Comparison of ENCODE assay signal across 8 cellular contexts in the genomic region with DNA sequence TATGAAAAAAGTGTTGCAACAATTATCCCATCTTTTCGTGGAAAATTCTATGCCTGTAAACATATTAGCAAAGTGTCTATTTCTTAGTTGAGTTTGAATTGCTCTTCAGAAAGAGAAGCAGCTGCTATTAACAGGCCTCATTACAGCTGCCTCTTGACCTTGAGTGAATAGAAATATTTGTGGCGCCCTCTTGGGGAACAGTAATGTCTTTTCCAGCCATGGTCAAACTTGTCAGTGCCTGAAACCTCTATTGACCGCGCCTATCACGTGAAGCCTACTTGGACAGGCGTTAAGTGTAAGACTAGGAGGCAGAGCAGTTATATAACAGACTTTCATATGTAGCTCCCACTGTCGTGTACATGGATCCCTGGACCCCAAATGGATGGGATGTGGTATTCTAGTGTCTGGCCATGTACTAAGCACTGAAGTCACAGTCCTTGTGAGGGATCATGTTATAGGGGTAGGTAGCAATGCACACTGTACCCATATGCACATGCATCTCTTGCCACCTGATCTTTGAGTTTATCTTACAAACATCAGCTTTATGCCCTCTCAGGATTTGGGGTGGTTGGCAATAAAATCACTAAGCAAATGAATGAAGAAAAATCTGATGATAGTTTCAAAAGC.
DNase-seq lines count a peak whose midpoint lies in the region; ATAC-seq and TF ChIP-seq lines count a peak whose summit lies in the region.

No MANE protein-coding gene starts in this region.

- no peaks in the 10 kb centered on the region for H3K27me3 Mint-ChIP-seq in activated naive CD4-positive, alpha-beta T cell treated with anti-CD3 and anti-CD28 coated beads for 36 hours (ENCODE audit: low read depth)
- H3K27me3 Mint-ChIP-seq in activated CD4-positive, alpha-beta memory T cell treated with anti-CD3 and anti-CD28 coated beads, Interleukin-2, amount 10 ng/mL, durations not matched to agents 7 days and 5 days, result no peaks in the 10 kb centered on the region

- POLR2A ChIA-PET in activated CD4-positive, alpha-beta memory T cell treated with anti-CD3 and anti-CD28 coated beads, Interleukin-2, amount 10 ng/mL, durations not matched to agents 7 days and 5 days (lab: Charles Lee), result no interaction called here

- H3K27ac Mint-ChIP-seq in activated naive CD4-positive, alpha-beta T cell treated with anti-CD3 and anti-CD28 coated beads for 36 hours, result no peak overlapping the region
- no peak overlapping the region for H3K27ac Mint-ChIP-seq in activated CD4-positive, alpha-beta memory T cell treated with anti-CD3 and anti-CD28 coated beads, Interleukin-2, amount 10 ng/mL, durations not matched to agents 7 days and 5 days

- ATAC-seq in HG02623 (IDR thresholded peaks at IDR 0.05; ENCODE audit: unreplicated experiment), result peak; percentile 68

- H3K4me3 Mint-ChIP-seq in activated naive CD4-positive, alpha-beta T cell treated with anti-CD3 and anti-CD28 coated beads for 36 hours, result no peak overlapping the region
- no peak overlapping the region for H3K4me3 Mint-ChIP-seq in activated CD4-positive, alpha-beta memory T cell treated with anti-CD3 and anti-CD28 coated beads, Interleukin-2, amount 10 ng/mL, durations not matched to agents 7 days and 5 days

- intact Hi-C loops in activated naive CD4-positive, alpha-beta T cell treated with anti-CD3 and anti-CD28 coated beads for 36 hours (cut with micrococcal nuclease), result loop anchor here (2.0 to 5.0 kb wide), 2 partner anchors 67 to 311 kb away; no protein-coding TSS in a partner anchor

- CTCF ChIA-PET in activated naive CD4-positive, alpha-beta T cell treated with anti-CD3 and anti-CD28 coated beads for 36 hours (lab: Charles Lee), result no interaction called here
- CTCF ChIA-PET in activated CD4-positive, alpha-beta memory T cell treated with anti-CD3 and anti-CD28 coated beads, Interleukin-2, amount 10 ng/mL, durations not matched to agents 7 days and 5 days (lab: Charles Lee), result interaction anchor here (1.0 to 1.4 kb wide), 6 partner anchors 11 to 314 kb away, joined by 3 to 5 read pairs (median 3); no protein-coding TSS in a partner anchor

- peaks cover 17% of the 10 kb centered on the region for H3K36me3 Mint-ChIP-seq in activated naive CD4-positive, alpha-beta T cell treated with anti-CD3 and anti-CD28 coated beads for 36 hours (ENCODE audit: low read depth)
- peaks cover 2% of the 10 kb centered on the region for H3K36me3 Mint-ChIP-seq in activated CD4-positive, alpha-beta memory T cell treated with anti-CD3 and anti-CD28 coated beads, Interleukin-2, amount 10 ng/mL, durations not matched to agents 7 days and 5 days (ENCODE audit: low read depth)

- H3K9me3 Mint-ChIP-seq in activated naive CD4-positive, alpha-beta T cell treated with anti-CD3 and anti-CD28 coated beads for 36 hours, result peaks cover 5% of the 10 kb centered on the region
- no peaks in the 10 kb centered on the region for H3K9me3 Mint-ChIP-seq in activated CD4-positive, alpha-beta memory T cell treated with anti-CD3 and anti-CD28 coated beads, Interleukin-2, amount 10 ng/mL, durations not matched to agents 7 days and 5 days

- peak; percentile 12 for DNase-seq in activated naive CD4-positive, alpha-beta T cell treated with anti-CD3 and anti-CD28 coated beads for 36 hours
- DNase-seq in activated naive CD4-positive, alpha-beta T cell (lab: John Stamatoyannopoulos, UW), result no peak
- DNase-seq in NCI-H1417 (lab: John Stamatoyannopoulos, UW), result peak; percentile 38 to 96 (median 79)
- DNase-seq in inferior parietal cortex (ENCODE audit: extremely low spot score), result peak; percentile 56
- no peak for DNase-seq in central memory CD4-positive, alpha-beta T cell
- DNase-seq in activated CD4-positive, alpha-beta memory T cell treated with anti-CD3 and anti-CD28 coated beads, Interleukin-2, amount 10 ng/mL, durations not matched to agents 7 days and 5 days, result no peak

- H3K27ac ChIP-seq in VCaP, result no peak overlapping the region

- H3K4me1 Mint-ChIP-seq in activated naive CD4-positive, alpha-beta T cell treated with anti-CD3 and anti-CD28 coated beads for 36 hours (ENCODE audit: low read depth), result no peaks in the 10 kb centered on the region
- H3K4me1 Mint-ChIP-seq in activated CD4-positive, alpha-beta memory T cell treated with anti-CD3 and anti-CD28 coated beads, Interleukin-2, amount 10 ng/mL, durations not matched to agents 7 days and 5 days, result no peaks in the 10 kb centered on the region

- peak; percentile 59 for TF ChIP-seq CTCF in VCaP (conservative IDR thresholded peaks at IDR 0.05)

Comparison
In these comparisons a context has a peak if more than half of its experiments do, and no peak if none do; other contexts are left out.
1. DNase-seq: peak in activated naive CD4-positive, alpha-beta T cell treated with anti-CD3 and anti-CD28 coated beads for 36 hours (single experiment), NCI-H1417 (3 of 3) and inferior parietal cortex (single experiment); none in activated naive CD4-positive, alpha-beta T cell (0 of 4), central memory CD4-positive, alpha-beta T cell (single experiment) and activated CD4-positive, alpha-beta memory T cell treated with anti-CD3 and anti-CD28 coated beads, Interleukin-2, amount 10 ng/mL, durations not matched to agents 7 days and 5 days (single experiment).